Comparison of ENCODE assay signal across 8 cellular contexts in the genomic region with DNA sequence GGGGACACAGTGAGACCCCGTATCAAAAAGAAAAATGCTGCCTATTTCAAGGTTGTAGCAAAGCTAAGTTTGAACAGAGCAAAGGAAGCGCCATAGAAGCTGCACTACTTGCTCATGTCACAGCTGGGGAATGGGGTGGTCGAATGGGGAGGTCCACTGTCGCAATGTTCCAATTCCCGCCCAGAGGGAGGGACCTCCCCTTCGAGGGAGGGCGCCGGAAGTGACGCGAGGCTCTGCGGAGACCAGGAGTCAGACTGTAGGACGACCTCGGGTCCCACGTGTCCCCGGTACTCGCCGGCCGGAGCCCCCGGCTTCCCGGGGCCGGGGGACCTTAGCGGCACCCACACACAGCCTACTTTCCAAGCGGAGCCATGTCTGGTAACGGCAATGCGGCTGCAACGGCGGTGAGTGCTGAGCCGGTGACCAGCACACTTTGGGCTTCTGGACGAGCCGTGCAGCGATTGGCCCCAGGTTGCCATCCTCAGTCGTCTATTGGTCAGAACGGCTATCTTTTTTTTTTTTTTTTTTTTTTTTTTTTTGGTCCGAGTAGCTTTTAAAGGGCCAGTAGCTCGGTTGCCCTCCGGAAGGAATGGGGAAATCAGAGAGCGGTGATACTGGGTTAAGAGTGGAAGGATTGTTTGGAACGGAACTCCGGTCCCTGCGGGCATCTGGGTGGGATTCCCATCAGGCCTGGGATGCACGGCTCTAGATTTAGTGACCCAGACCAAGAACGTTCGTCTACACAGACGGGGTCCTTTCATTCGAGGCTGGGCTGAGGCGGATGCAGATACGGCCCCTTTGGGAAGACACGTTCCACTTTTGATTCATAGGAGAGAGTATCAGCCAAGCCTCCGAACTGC. TPM values are rescaled to one million over a fixed set of nuclear protein-coding genes. Genes with fewer than 3 reads are reported as not detected.
DNase-seq lines count a peak whose midpoint lies in the region; ATAC-seq and TF ChIP-seq lines count a peak whose summit lies in the region.

A gene (plus strand): TSS at position 219 of the 860 bp plus-strand sequence. CDS start 153 bp downstream, at position 372.

- H3K27ac ChIP-seq in testis, result peak within 1 kb of the TSS; percentile 82 to 92

- no peaks in the 10 kb centered on the region for H3K27me3 Mint-ChIP-seq in activated naive CD4-positive, alpha-beta T cell treated with anti-CD3 and anti-CD28 coated beads, Interleukin-2, amount 50 U/mL, for 24 hours

- H3K9me3 Mint-ChIP-seq in activated naive CD4-positive, alpha-beta T cell treated with anti-CD3 and anti-CD28 coated beads, Interleukin-2, amount 50 U/mL, for 24 hours, result no peaks in the 10 kb centered on the region

- H3K36me3 ChIP-seq in GM06990 (ENCODE audit: control insufficient read depth, insufficient read depth, low read length), result peaks cover 18% of the 10 kb centered on the region
- H3K36me3 ChIP-seq in testis (ENCODE audit: low read depth, missing control alignments), result no peaks in the 10 kb centered on the region

- H3K9me3 ChIP-seq in testis, result no peaks in the 10 kb centered on the region

- H3K27ac Mint-ChIP-seq in activated naive CD4-positive, alpha-beta T cell treated with anti-CD3 and anti-CD28 coated beads, Interleukin-2, amount 50 U/mL, for 24 hours, result peak within 1 kb of the TSS; percentile 95

- H3K4me3 Mint-ChIP-seq in activated naive CD4-positive, alpha-beta T cell treated with anti-CD3 and anti-CD28 coated beads, Interleukin-2, amount 50 U/mL, for 24 hours, result peak within 1 kb of the TSS; percentile 97

- peaks cover 14% of the 10 kb centered on the region for H3K4me1 Mint-ChIP-seq in activated naive CD4-positive, alpha-beta T cell treated with anti-CD3 and anti-CD28 coated beads, Interleukin-2, amount 50 U/mL, for 24 hours

- H3K4me3 ChIP-seq in GM06990 (replicated peaks; ENCODE audit: low read depth, low read length) (peak within 1 kb of the TSS; percentile 91), testis (peak within 1 kb of the TSS; percentile 73 to 79)

- TF ChIP-seq POLR2A in testis (IDR thresholded peaks at IDR 0.05), result no peak

- WGBS in testis, 2 donors, result 1% methylated on average over 32 to 49 of the region's 49 CpGs

- intact Hi-C loops in testis (cut with DNase I; ENCODE audit: low total_unique reads), result no loop called here

- H3K4me1 ChIP-seq in testis, result peaks cover 20% of the 10 kb centered on the region

- H3K36me3 Mint-ChIP-seq in activated naive CD4-positive, alpha-beta T cell treated with anti-CD3 and anti-CD28 coated beads, Interleukin-2, amount 50 U/mL, for 24 hours, result no peaks in the 10 kb centered on the region

- DNase-seq in GM06990 (ENCODE audit: extremely low read depth, insufficient read length) (peak; percentile 96), NCI-H1092 (lab: John Stamatoyannopoulos, UW) (peak; percentile 90), glomerular endothelial cell (ENCODE audit: extremely low read depth, low read depth, low spot score) (no peak), occipital lobe (lab: John Stamatoyannopoulos, UW) (peak; percentile 92), testis (peak; percentile 95)

- ATAC-seq in HG02588 (IDR thresholded peaks at IDR 0.05; ENCODE audit: unreplicated experiment) (peak; percentile 88), SK-N-SH treated with all-trans-retinoic acid at 6 μM for 48 hours (peak; percentile 93)

- no peak for TF ChIP-seq CTCF in GM06990 (IDR thresholded peaks at IDR 0.05; ENCODE audit: insufficient read depth, low read length, poor library complexity, severe bottlenecking)
- no peak for TF ChIP-seq CTCF in testis (IDR thresholded peaks at IDR 0.05)

- H3K27me3 ChIP-seq in GM06990 (replicated peaks; ENCODE audit: control insufficient read depth, insufficient read depth, low read length) (no peaks in the 10 kb centered on the region), testis (no peaks in the 10 kb centered on the region)

TF ChIP-seq in SK-N-SH treated with all-trans-retinoic acid at 6 μM for 48 hours, 23 proteins besides CTCF, POLR2A, EP300 and RAD21:
- no peak for TF ChIP-seq TCF4 (CRISPR knock-in tag; IDR thresholded peaks at IDR 0.05; ENCODE audit: borderline replicate concordance)
- TF ChIP-seq, protein P1, sequence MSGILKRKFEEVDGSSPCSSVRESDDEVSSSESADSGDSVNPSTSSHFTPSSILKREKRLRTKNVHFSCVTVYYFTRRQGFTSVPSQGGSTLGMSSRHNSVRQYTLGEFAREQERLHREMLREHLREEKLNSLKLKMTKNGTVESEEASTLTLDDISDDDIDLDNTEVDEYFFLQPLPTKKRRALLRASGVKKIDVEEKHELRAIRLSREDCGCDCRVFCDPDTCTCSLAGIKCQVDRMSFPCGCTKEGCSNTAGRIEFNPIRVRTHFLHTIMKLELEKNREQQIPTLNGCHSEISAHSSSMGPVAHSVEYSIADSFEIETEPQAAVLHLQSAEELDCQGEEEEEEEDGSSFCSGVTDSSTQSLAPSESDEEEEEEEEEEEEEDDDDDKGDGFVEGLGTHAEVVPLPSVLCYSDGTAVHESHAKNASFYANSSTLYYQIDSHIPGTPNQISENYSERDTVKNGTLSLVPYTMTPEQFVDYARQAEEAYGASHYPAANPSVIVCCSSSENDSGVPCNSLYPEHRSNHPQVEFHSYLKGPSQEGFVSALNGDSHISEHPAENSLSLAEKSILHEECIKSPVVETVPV (CRISPR knock-in tag; IDR thresholded peaks at IDR 0.05), result 0 out of 2 replicates have a peak, but pooled peaks have one; percentile 30
- TF ChIP-seq ESRRG (CRISPR knock-in tag; IDR thresholded peaks at IDR 0.05), result 0 out of 2 replicates have a peak, but pooled peaks have one; percentile 56

RNA-seq across cellular contexts. Expression of the gene that starts here (rescaled TPM):
- 8.6 and 10.1 TPM in 2 replicates for total RNA-seq in glomerular endothelial cell
- total RNA-seq in occipital lobe, result 2.0 TPM
- total RNA-seq in testis, result 10 to 100 TPM; 17.0 to 17.3 TPM
- polyA plus RNA-seq in testis (ENCODE audit: insufficient read depth, low read depth, low replicate concordance), result 14.0 TPM
